In the genomic region with DNA sequence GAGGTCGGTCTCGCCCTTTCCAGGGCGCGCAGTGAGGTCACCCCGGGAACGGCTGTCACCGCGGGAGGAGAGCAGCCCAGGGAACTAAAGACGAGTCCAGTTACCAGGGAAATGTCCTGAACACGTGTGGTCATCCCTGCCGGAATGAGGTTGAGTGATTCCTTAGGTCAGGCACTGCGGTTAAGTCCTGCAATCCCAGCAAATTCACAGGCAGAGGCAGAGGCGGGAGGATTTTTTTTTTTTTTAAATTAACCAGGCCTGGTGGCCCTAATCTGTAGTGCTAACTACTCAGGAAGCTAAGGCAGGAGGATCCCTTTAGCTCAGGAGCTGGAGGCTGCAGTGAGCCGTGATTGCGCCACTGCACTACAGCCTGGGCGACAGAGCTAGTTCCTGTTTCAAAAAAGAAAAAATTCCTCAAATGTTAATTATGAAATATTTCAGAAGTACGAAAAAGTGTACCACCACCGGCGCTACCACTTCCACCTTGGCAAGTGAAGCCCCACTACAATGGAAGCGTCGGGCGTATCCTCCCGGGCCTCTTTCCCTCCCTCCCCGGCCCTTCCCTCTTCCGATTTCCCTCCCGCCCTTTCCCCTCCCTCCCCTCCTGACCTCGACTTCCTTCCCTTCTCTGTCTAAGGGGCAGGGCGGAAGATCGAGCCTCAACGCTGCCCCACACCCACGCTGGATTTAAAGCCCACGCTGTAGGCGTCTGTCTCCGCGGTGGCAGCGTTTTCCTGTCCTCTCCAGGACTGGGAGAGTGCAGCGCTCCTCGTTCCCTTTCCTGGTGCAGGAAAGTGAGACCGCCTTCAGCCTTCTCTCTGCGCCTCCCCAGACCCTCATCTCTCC, we compare ENCODE assay signal across 8 cellular contexts. TPM values are rescaled to one million over a fixed set of nuclear protein-coding genes. Genes with fewer than 3 reads are reported as not detected.
A peak's percentile ranks its signal among the peaks of the same experiment; 100 is the strongest.
DNase-seq lines count a peak whose midpoint lies in the region; ATAC-seq, FAIRE-seq and TF ChIP-seq lines count a peak whose summit lies in the region.

No MANE protein-coding gene starts in this region.

- POLR2A ChIA-PET in endothelial cell of umbilical vein (lab: Charles Lee) (interaction anchor here (0.6 kb wide), 1 partner anchor 31 kb away, joined by 3 read pairs; no protein-coding TSS in a partner anchor), HEK293T (lab: Yijun Ruan, JAX) (no interaction called here)

- peak overlapping the region; percentile 40 for H3K4me3 ChIP-seq in WI38 (ENCODE audit: low read depth, low read length)
- peak overlapping the region in 2 of 3 experiments; percentile 13 to 46 for H3K4me3 ChIP-seq in endothelial cell of umbilical vein (replicated peaks in 1 of 3; ENCODE audit: insufficient read depth in 1 of 3, low read depth in 1 of 3, low read length in 3 of 3)
- H3K4me3 ChIP-seq in thyroid gland (replicated peaks in 1 of 3), result peak overlapping the region in 2 of 3 donors; percentile 18 to 37

- TF ChIP-seq POLR2A in endothelial cell of umbilical vein (IDR thresholded peaks at IDR 0.05; ENCODE audit: low read depth, low read length), result no peak
- no peak for TF ChIP-seq POLR2A in thyroid gland (IDR thresholded peaks at IDR 0.05)

- WGBS in thyroid gland, 2 donors, result 3 to 6% methylated on average over 40 of the region's 40 CpGs

- H4K20me1 ChIP-seq in endothelial cell of umbilical vein (replicated peaks; ENCODE audit: control insufficient read depth, extremely low read depth, insufficient read depth, low read length), result no peaks in the 10 kb centered on the region

- intact Hi-C loops in endothelial cell of umbilical vein (cut with micrococcal nuclease) (loop anchor here (1.0 to 2.0 kb wide), 4 partner anchors 27 to 103 kb away; a partner anchor contains a TSS), thyroid gland (cut with DNase I) (no loop called here)

- peak; percentile 79 for FAIRE-seq in endothelial cell of umbilical vein (lab: Jason Lieb, UNC)

- H2AFZ ChIP-seq in endothelial cell of umbilical vein (ENCODE audit: low read depth, low read length), result peak overlapping the region; percentile 60

- H3K27me3 Mint-ChIP-seq in memory B cell, result no peaks in the 10 kb centered on the region

- dilution Hi-C loops in endothelial cell of umbilical vein (cut with MboI; ENCODE audit: extremely low pct_ligation_motif_present, low sequenced_read_pairs), result no loop called here

- H3K27ac ChIP-seq in endothelial cell of umbilical vein (ENCODE audit: insufficient read depth, low read depth, low read length) (no peak overlapping the region), thyroid gland (peak overlapping the region; percentile 50 to 59 (median 53))

- no peak overlapping the region for H3K9ac ChIP-seq in endothelial cell of umbilical vein (replicated peaks; ENCODE audit: extremely low read depth, insufficient read depth, low read length)

- ATAC-seq in memory B cell (ENCODE audit: low read depth), result peak; percentile 64
- ATAC-seq in GM19324 (IDR thresholded peaks at IDR 0.05; ENCODE audit: low FRiP score, unreplicated experiment), result no peak

- peak overlapping the region; percentile 78 for H3K27ac Mint-ChIP-seq in memory B cell

- CTCF ChIA-PET in endothelial cell of umbilical vein (lab: Charles Lee) (interaction anchor here (1.2 to 1.7 kb wide), 6 partner anchors 9 to 193 kb away, joined by 3 to 10 read pairs (median 4); no protein-coding TSS in a partner anchor), HEK293T (lab: Yijun Ruan, JAX) (no interaction called here)

- peak in 5 of 6 experiments; percentile 11 to 38 (median 14) for DNase-seq in stimulated activated naive CD4-positive, alpha-beta T cell (lab: John Stamatoyannopoulos, UW)
- DNase-seq in stimulated activated naive CD4-positive, alpha-beta T cell treated with Interleukin-2 at 50 U/mL for 16 hours (lab: John Stamatoyannopoulos, UW), result no peak
- peak; percentile 45 for DNase-seq in endothelial cell of umbilical vein (ENCODE audit: low read depth, low spot score)
- no peak for DNase-seq in memory B cell (ENCODE audit: low spot score in 2 of 2)
- DNase-seq in thyroid gland, result peak; percentile 47 to 51
- no peak for DNase-seq in HEK293T (ENCODE audit: extremely low spot score)

- H3K4me1 ChIP-seq in endothelial cell of umbilical vein (ENCODE audit: control insufficient read depth, extremely low read depth, insufficient read depth, low read length), result peaks cover 10% of the 10 kb centered on the region
- peaks cover 8 to 14% of the 10 kb centered on the region in 2 donors for H3K4me1 ChIP-seq in thyroid gland

- H3K4me3 Mint-ChIP-seq in memory B cell, result peak overlapping the region; percentile 97

- H3K36me3 ChIP-seq in endothelial cell of umbilical vein (ENCODE audit: control insufficient read depth in 2 of 2, extremely low read depth in 1 of 2, insufficient read depth in 2 of 2, low read length in 2 of 2), result peaks cover 1 to 4% of the 10 kb centered on the region in 2 experiments
- H3K36me3 ChIP-seq in thyroid gland, result no peaks in the 10 kb centered on the region

- H3K9me1 ChIP-seq in endothelial cell of umbilical vein (replicated peaks; ENCODE audit: control insufficient read depth, extremely low read depth, insufficient read depth, low read length), result no peaks in the 10 kb centered on the region

- H3K9me3 Mint-ChIP-seq in memory B cell, result no peaks in the 10 kb centered on the region

- BruUV-seq in endothelial cell of umbilical vein (replicated peaks; lab: Mats Ljungman, UMichigan), result no TSS peak

- peaks cover 27% of the 10 kb centered on the region for H3K4me1 Mint-ChIP-seq in memory B cell

- H3K27me3 ChIP-seq in endothelial cell of umbilical vein (ENCODE audit: control insufficient read depth in 2 of 2, insufficient read depth in 2 of 2, low read length in 2 of 2) (peaks cover 3 to 8% of the 10 kb centered on the region in 2 experiments), thyroid gland (no peaks in the 10 kb centered on the region)

- peak overlapping the region; percentile 37 for H3K4me2 ChIP-seq in endothelial cell of umbilical vein (ENCODE audit: insufficient read depth, low read length)

- no peaks in the 10 kb centered on the region for H3K79me2 ChIP-seq in endothelial cell of umbilical vein (ENCODE audit: control insufficient read depth, insufficient read depth, low read length)

- H3K36me3 Mint-ChIP-seq in memory B cell, result peaks cover 2% of the 10 kb centered on the region

- TF ChIP-seq CTCF in WI38 (IDR thresholded peaks at IDR 0.05; ENCODE audit: low read depth, low read length), result no peak
- no peak for TF ChIP-seq CTCF in endothelial cell of umbilical vein (IDR thresholded peaks at IDR 0.05; ENCODE audit: extremely low read depth in 1 of 2, insufficient read depth in 1 of 2, low read depth in 1 of 2, low read length in 2 of 2)
- no peak for TF ChIP-seq CTCF in thyroid gland (IDR thresholded peaks at IDR 0.05)

- H3K9me3 ChIP-seq in endothelial cell of umbilical vein (replicated peaks; ENCODE audit: control insufficient read depth, insufficient read depth, low read length) (no peaks in the 10 kb centered on the region), thyroid gland (no peaks in the 10 kb centered on the region)

TF ChIP-seq in endothelial cell of umbilical vein, 7 proteins besides CTCF, POLR2A, EP300 and RAD21:
- TF ChIP-seq JUN (IDR thresholded peaks at IDR 0.05; ENCODE audit: borderline replicate concordance, insufficient read depth, insufficient read length, low read depth), result no peak
- TF ChIP-seq GATA2 (IDR thresholded peaks at IDR 0.05; ENCODE audit: insufficient read depth, insufficient read length, low read depth, low read length), result no peak
- TF ChIP-seq, protein P1, sequence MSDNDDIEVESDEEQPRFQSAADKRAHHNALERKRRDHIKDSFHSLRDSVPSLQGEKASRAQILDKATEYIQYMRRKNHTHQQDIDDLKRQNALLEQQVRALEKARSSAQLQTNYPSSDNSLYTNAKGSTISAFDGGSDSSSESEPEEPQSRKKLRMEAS (IDR thresholded peaks at IDR 0.05; ENCODE audit: insufficient read depth, insufficient read length), result no peak
- TF ChIP-seq EZH2 (IDR thresholded peaks at IDR 0.05; ENCODE audit: borderline replicate concordance, low read depth, low read length, severe bottlenecking), result no peak
- no peak for TF ChIP-seq MYC (IDR thresholded peaks at IDR 0.05; ENCODE audit: low read depth, low read length)

TF ChIP-seq in HEK293T, 16 proteins besides CTCF, POLR2A, EP300 and RAD21:
- TF ChIP-seq BHLHE40 (IDR thresholded peaks at IDR 0.05; ENCODE audit: borderline replicate concordance), result no peak
- TF ChIP-seq FOXA1 (IDR thresholded peaks at IDR 0.05), result no peak
- TF ChIP-seq, protein P2, sequence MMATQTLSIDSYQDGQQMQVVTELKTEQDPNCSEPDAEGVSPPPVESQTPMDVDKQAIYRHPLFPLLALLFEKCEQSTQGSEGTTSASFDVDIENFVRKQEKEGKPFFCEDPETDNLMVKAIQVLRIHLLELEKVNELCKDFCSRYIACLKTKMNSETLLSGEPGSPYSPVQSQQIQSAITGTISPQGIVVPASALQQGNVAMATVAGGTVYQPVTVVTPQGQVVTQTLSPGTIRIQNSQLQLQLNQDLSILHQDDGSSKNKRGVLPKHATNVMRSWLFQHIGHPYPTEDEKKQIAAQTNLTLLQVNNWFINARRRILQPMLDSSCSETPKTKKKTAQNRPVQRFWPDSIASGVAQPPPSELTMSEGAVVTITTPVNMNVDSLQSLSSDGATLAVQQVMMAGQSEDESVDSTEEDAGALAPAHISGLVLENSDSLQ (IDR thresholded peaks at IDR 0.05), result no peak
- TF ChIP-seq FOXM1 (IDR thresholded peaks at IDR 0.05; ENCODE audit: borderline replicate concordance), result no peak
- TF ChIP-seq LEF1 (IDR thresholded peaks at IDR 0.05; ENCODE audit: borderline replicate concordance), result no peak
- TF ChIP-seq ELF4 (IDR thresholded peaks at IDR 0.05), result no peak
- no peak for TF ChIP-seq SP1 (IDR thresholded peaks at IDR 0.05)
- no peak for TF ChIP-seq ZNF384 (IDR thresholded peaks at IDR 0.05)

RNA-seq across cellular contexts. Expression of a gene that starts 27.3 kb away (rescaled TPM):
- total RNA-seq in endothelial cell of umbilical vein (95.0 and 110 TPM in 2 replicates), thyroid gland (10 to 100 TPM; 39.0 to 68.6 (median 55.0) TPM)
- 33.0 and 37.0 TPM in 2 replicates for polyA plus RNA-seq in endothelial cell of umbilical vein
- polyA plus RNA-seq in endothelial cell of umbilical vein (2011; cell fraction: cytosol; rRNA removed), result 28.5 and 41.7 TPM in 2 replicates
- polyA plus RNA-seq in endothelial cell of umbilical vein (2011; cell fraction: nucleus; rRNA removed), result 68.5 and 79.4 TPM in 2 replicates
- 61.2 and 80.2 TPM in 2 replicates for polyA plus RNA-seq in endothelial cell of umbilical vein (2012)
- 126 and 127 TPM in 2 replicates for polyA minus RNA-seq in endothelial cell of umbilical vein
- 25.2 TPM for polyA minus RNA-seq in endothelial cell of umbilical vein (2011; cell fraction: cytosol; rRNA and poly(A)+ RNA removed)
- polyA minus RNA-seq in endothelial cell of umbilical vein (2011; cell fraction: nucleus; rRNA and poly(A)+ RNA removed), result 64.0 and 77.2 TPM in 2 replicates

Comparison
In these comparisons a context has a peak if more than half of its experiments do, and no peak if none do; other contexts are left out.
1. DNase-seq: peak in stimulated activated naive CD4-positive, alpha-beta T cell (5 of 6), endothelial cell of umbilical vein (single experiment) and thyroid gland (2 of 2); none in stimulated activated naive CD4-positive, alpha-beta T cell treated with Interleukin-2 at 50 U/mL for 16 hours (single experiment), memory B cell (0 of 2) and HEK293T (single experiment).
2. Peak in every context shown above with its lines, with median percentiles within 50 percentile points of each other: H3K4me3 ChIP-seq.